8 cellular contexts compared by ENCODE assay signal in the genomic region with DNA sequence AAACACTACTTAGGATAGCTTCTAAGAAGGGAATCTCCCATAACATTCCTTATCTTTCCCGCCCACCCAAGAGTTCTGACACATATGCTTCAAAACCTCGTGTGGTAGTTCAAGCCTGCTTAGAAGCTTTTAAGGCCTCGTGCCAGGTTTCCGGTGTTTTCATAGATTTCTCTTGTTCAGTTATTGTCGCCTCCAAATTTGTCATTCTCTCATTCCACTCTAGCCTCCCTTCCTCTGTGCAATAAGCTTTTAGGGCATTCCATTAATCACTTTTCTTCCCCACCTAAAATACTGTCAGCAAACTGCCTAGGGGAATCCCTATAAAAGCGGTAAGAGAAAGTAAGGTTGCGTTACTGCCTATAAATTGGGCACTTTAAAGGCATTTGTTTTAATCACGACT. TPM values are rescaled to one million over a fixed set of nuclear protein-coding genes. Genes with fewer than 3 reads are reported as not detected.
DNase-seq lines count a peak whose midpoint lies in the region; ATAC-seq, FAIRE-seq and TF ChIP-seq lines count a peak whose summit lies in the region.

No MANE protein-coding gene starts in this region.

- H3K27me3 ChIP-seq in cardiac muscle cell (peaks cover 5% of the 10 kb centered on the region), adipocyte (replicated peaks; ENCODE audit: control insufficient read depth, insufficient read depth, low read length) (no peaks in the 10 kb centered on the region), upper lobe of right lung (no peaks in the 10 kb centered on the region)

- peak; percentile 5 to 46 for DNase-seq in cardiac muscle cell (ENCODE audit: low read depth in 1 of 2, low spot score in 1 of 2)
- DNase-seq in left ventricle myocardium superior, result no peak
- DNase-seq in adipocyte (ENCODE audit: low read depth), result peak; percentile 56
- DNase-seq in kidney, result no peak
- no peak for DNase-seq in upper lobe of right lung
- no peak for DNase-seq in GM13977 (ENCODE audit: low spot score)
- no peak for DNase-seq in activated CD4-positive, alpha-beta T cell treated with anti-CD3 and anti-CD28 coated beads for 36 hours

- POLR2A ChIA-PET in activated CD4-positive, alpha-beta T cell treated with anti-CD3 and anti-CD28 coated beads for 36 hours (lab: Charles Lee), result interaction anchor here (0.6 to 1.4 kb wide), 3 partner anchors 15 to 1017 kb away, joined by 4 to 9 read pairs (median 5); no protein-coding TSS in a partner anchor

- peak overlapping the region; percentile 60 for H3K4me3 ChIP-seq in cardiac muscle cell
- H3K4me3 ChIP-seq in adipocyte (ENCODE audit: low read length), result peak overlapping the region; percentile 95
- peak overlapping the region; percentile 98 to 99 for H3K4me3 ChIP-seq in kidney (ENCODE audit: low read length in 2 of 2)
- peak overlapping the region; percentile 79 for H3K4me3 ChIP-seq in upper lobe of right lung

- H3K27ac Mint-ChIP-seq in activated CD4-positive, alpha-beta T cell treated with anti-CD3 and anti-CD28 coated beads for 36 hours, result no peak overlapping the region

- intact Hi-C loops in left ventricle myocardium superior (cut with micrococcal nuclease) (no loop called here), kidney (cut with DNase I) (no loop called here), upper lobe of right lung (cut with DNase I) (no loop called here)
- intact Hi-C loops in activated CD4-positive, alpha-beta T cell treated with anti-CD3 and anti-CD28 coated beads for 36 hours (cut with DNase I, micrococcal nuclease), result loop anchor here (1.0 to 5.0 kb wide), 13 partner anchors 8 to 1331 kb away; a partner anchor contains a TSS

- H3K9ac ChIP-seq in adipocyte (ENCODE audit: low read length) (peak overlapping the region; percentile 97), kidney (ENCODE audit: low read length in 2 of 2) (peak overlapping the region; percentile 96 to 98)

- CTCF ChIA-PET in activated CD4-positive, alpha-beta T cell treated with anti-CD3 and anti-CD28 coated beads for 36 hours (lab: Charles Lee), result interaction anchor here (0.6 to 4.4 kb wide), 14 partner anchors 9 to 1161 kb away, joined by 3 to 29 read pairs (median 4); no protein-coding TSS in a partner anchor

- H3K9me3 ChIP-seq in cardiac muscle cell (ENCODE audit: low read depth), result no peaks in the 10 kb centered on the region
- H3K9me3 ChIP-seq in adipocyte (ENCODE audit: control insufficient read depth, low read length), result no peaks in the 10 kb centered on the region
- H3K9me3 ChIP-seq in kidney (ENCODE audit: control insufficient read depth in 1 of 2, low read length in 2 of 2), result no peaks in the 10 kb centered on the region
- no peaks in the 10 kb centered on the region for H3K9me3 ChIP-seq in upper lobe of right lung

- H3K4me1 Mint-ChIP-seq in activated CD4-positive, alpha-beta T cell treated with anti-CD3 and anti-CD28 coated beads for 36 hours, result peaks cover 48% of the 10 kb centered on the region

- in situ Hi-C loops in GM13977 (cut with MboI; ENCODE audit: low pct_unique_long_range_greater_than_20kb, low sequenced_read_pairs, unreplicated experiment), result no loop called here

- H3K27me3 Mint-ChIP-seq in activated CD4-positive, alpha-beta T cell treated with anti-CD3 and anti-CD28 coated beads for 36 hours, result no peaks in the 10 kb centered on the region

- H3K36me3 Mint-ChIP-seq in activated CD4-positive, alpha-beta T cell treated with anti-CD3 and anti-CD28 coated beads for 36 hours (ENCODE audit: low read depth), result peaks cover 10% of the 10 kb centered on the region

- no peak overlapping the region for H3K4me3 Mint-ChIP-seq in activated CD4-positive, alpha-beta T cell treated with anti-CD3 and anti-CD28 coated beads for 36 hours

- H3K27ac ChIP-seq in cardiac muscle cell (peak overlapping the region; percentile 11), kidney (ENCODE audit: low read depth in 2 of 2, low read length in 2 of 2) (peak overlapping the region; percentile 75 to 87), upper lobe of right lung (peak overlapping the region; percentile 91)

- peaks cover 6% of the 10 kb centered on the region for H3K9me3 Mint-ChIP-seq in activated CD4-positive, alpha-beta T cell treated with anti-CD3 and anti-CD28 coated beads for 36 hours (ENCODE audit: low read depth)

- no peak for FAIRE-seq in kidney (lab: Jason Lieb, UNC)

- H3K36me3 ChIP-seq in cardiac muscle cell (no peaks in the 10 kb centered on the region), adipocyte (ENCODE audit: control insufficient read depth, insufficient read depth, low read length, severe bottlenecking) (no peaks in the 10 kb centered on the region), kidney (ENCODE audit: control insufficient read depth in 1 of 2, insufficient read depth in 2 of 2, low read length in 2 of 2) (no peaks in the 10 kb centered on the region), upper lobe of right lung (no peaks in the 10 kb centered on the region)

- TF ChIP-seq CTCF in cardiac muscle cell (IDR thresholded peaks at IDR 0.05; ENCODE audit: low read depth, low read length), result no peak
- no peak for TF ChIP-seq CTCF in kidney (IDR thresholded peaks at IDR 0.05; ENCODE audit: borderline replicate concordance, extremely low read depth, insufficient read depth)
- TF ChIP-seq CTCF in upper lobe of right lung (IDR thresholded peaks at IDR 0.05), result no peak
- no peak for TF ChIP-seq CTCF in GM13977 (IDR thresholded peaks at IDR 0.05; ENCODE audit: extremely low read depth, insufficient read depth, missing control alignments)

- H3K4me1 ChIP-seq in cardiac muscle cell (ENCODE audit: low read depth) (no peaks in the 10 kb centered on the region), adipocyte (ENCODE audit: control insufficient read depth, insufficient read depth, low read length) (peaks cover 18% of the 10 kb centered on the region), kidney (ENCODE audit: control insufficient read depth in 1 of 2, insufficient read depth in 1 of 2, low read depth in 1 of 2, low read length in 2 of 2) (peaks cover 7 to 10% of the 10 kb centered on the region in 2 donors), upper lobe of right lung (peaks cover 22% of the 10 kb centered on the region)

- no peak for ATAC-seq in left ventricle myocardium superior
- ATAC-seq in upper lobe of right lung, result no peak
- no peak for ATAC-seq in activated CD4-positive, CD25-positive, alpha-beta regulatory T cell treated with anti-CD3 and anti-CD28 coated beads, Interleukin-2, amount 50 U/mL, for 24 hours
- no peak for ATAC-seq in activated CD4-positive, alpha-beta T cell treated with anti-CD3 and anti-CD28 coated beads for 36 hours

RNA-seq across cellular contexts. Expression of a gene that starts 0.7 kb away (rescaled TPM):
- total RNA-seq in cardiac muscle cell (15.2 and 20.1 TPM in 2 replicates), left ventricle myocardium superior (15.2 TPM), kidney (21.2 TPM), upper lobe of right lung (14.8 TPM)
- polyA plus RNA-seq in cardiac muscle cell (21.2 and 32.2 TPM in 2 replicates), kidney (ENCODE audit: insufficient read depth, low read depth, low replicate concordance) (53.5 TPM)
- total RNA-seq in activated CD4-positive, alpha-beta T cell treated with anti-CD3 and anti-CD28 coated beads for 36 hours, result 10 to 100 TPM; 17.5 to 18.6 TPM

Comparison
In these comparisons a context has a peak if more than half of its experiments do, and no peak if none do; other contexts are left out.
1. DNase-seq: peak in cardiac muscle cell (2 of 2) and adipocyte (single experiment); none in left ventricle myocardium superior (single experiment), kidney (single experiment), upper lobe of right lung (single experiment), GM13977 (single experiment) and activated CD4-positive, alpha-beta T cell treated with anti-CD3 and anti-CD28 coated beads for 36 hours (single experiment).
2. H3K27ac ChIP-seq: peak in every context shown above with its lines; median percentile 91 in upper lobe of right lung; 81 in kidney; 11 in cardiac muscle cell.
3. intact Hi-C loops: an anchor here in activated CD4-positive, alpha-beta T cell treated with anti-CD3 and anti-CD28 coated beads for 36 hours (1.0 to 5.0 kb wide); none called in left ventricle myocardium superior, kidney and upper lobe of right lung.
4. Peak in every context shown above with its lines, with median percentiles within 50 percentile points of each other: H3K4me3 ChIP-seq.